ENCODE assay signal across 20 cellular contexts in the genomic region with DNA sequence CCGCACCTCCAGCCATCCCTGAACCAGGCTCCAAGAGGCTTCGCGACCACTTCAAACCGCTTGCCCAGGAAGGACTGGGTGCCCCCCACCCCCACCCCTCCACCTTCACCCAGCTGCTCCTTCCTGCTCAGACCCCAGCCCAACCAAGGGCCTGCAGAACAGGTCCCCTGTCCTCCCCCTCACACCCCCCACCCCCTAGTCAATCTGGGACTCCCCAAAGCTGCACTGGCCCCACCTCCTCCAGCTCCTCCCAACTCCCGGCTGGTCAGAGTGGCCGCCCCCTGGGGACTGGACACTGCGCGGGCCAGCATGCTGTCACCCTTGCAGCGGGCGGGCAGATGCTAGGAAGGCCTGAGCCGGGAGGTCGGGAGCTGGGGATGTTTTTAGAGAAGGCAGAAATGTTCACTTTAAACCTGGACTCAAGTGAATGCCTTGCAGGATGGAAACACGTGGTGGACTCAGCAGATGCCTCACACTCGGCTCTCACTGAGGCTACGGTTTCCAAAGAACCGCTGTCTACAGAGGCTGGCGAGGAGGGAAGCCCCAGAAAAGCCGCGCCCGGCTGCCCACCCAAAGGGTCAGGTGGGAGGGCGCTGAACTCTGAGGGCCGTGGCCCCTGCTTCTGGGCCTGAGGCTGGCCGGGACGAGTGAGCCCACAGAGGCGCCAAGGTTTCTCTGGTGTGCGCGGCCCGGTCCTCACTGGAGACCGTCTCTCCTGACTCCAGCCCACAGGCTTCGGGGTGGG. TPM values are rescaled to one million over a fixed set of nuclear protein-coding genes. Genes with fewer than 3 reads are reported as not detected.
DNase-seq lines count a peak whose midpoint lies in the region; ATAC-seq, FAIRE-seq and TF ChIP-seq lines count a peak whose summit lies in the region.
"Had no signal": no experiment of that assay in that cellular context is flagged by ENCODE, and none has a peak within 500 bp of the region (broad histone marks: within the 10 kb centered on the region; RNA-seq: fewer than 3 reads in every experiment).

No MANE protein-coding gene starts in this region.

- H3K4me3 ChIP-seq in A549 (no peak overlapping the region), Panc1 (ENCODE audit: low read depth in 2 of 2, low read length in 2 of 2) (no peak overlapping the region)
- H3K4me3 ChIP-seq: ascending aorta, esophagus muscularis mucosa, gastrocnemius medialis, SJSA1 had no signal

- CTCF ChIA-PET in A549 (lab: Yijun Ruan, JAX) (interaction anchor here (0.7 to 1.5 kb wide), 2 partner anchors 9 to 13 kb away, joined by 3 to 5 read pairs; no protein-coding TSS in a partner anchor), Panc1 (lab: Charles Lee) (no interaction called here)

- no peak for FAIRE-seq in A549 (lab: Jason Lieb, UNC)
- FAIRE-seq: GM18507 had no signal

- H3K9me3 ChIP-seq in A549 = no peaks in the 10 kb centered on the region
- no peaks in the 10 kb centered on the region for H3K9me3 ChIP-seq in Panc1 (ENCODE audit: control insufficient read depth, insufficient read depth, low read depth, low read length)
- H3K9me3 ChIP-seq: ascending aorta, esophagus muscularis mucosa, gastrocnemius medialis, SJSA1 had no signal

- H3K4me1 ChIP-seq in A549 (no peaks in the 10 kb centered on the region), Panc1 (ENCODE audit: control insufficient read depth, insufficient read depth, low read length) (peaks cover 4% of the 10 kb centered on the region)
- H3K4me1 ChIP-seq: ascending aorta, gastrocnemius medialis, SJSA1 had no signal

- H3K36me3 ChIP-seq in Panc1 (ENCODE audit: control insufficient read depth, insufficient read depth, low read length) = no peaks in the 10 kb centered on the region; the same call in 1 of the 2 replicates

- 87% methylated on average over 20 of the region's 30 CpGs for WGBS in A549 (ENCODE audit: missing lambda C conversion rate)

- H3K27ac ChIP-seq in A549 (no peak overlapping the region), Panc1 (ENCODE audit: low read length) (no peak overlapping the region)
- H3K27ac ChIP-seq: ascending aorta, gastrocnemius medialis, SJSA1 had no signal

- TF ChIP-seq CTCF in A549 (IDR thresholded peaks at IDR 0.05) = no peak
- no peak for TF ChIP-seq CTCF in Panc1 (IDR thresholded peaks at IDR 0.05)

- H3K27me3 ChIP-seq in Panc1 (ENCODE audit: control insufficient read depth, insufficient read depth, low read length) = no peaks in the 10 kb centered on the region
- H3K27me3 ChIP-seq: ascending aorta, esophagus muscularis mucosa, gastrocnemius medialis, SJSA1 had no signal

- intact Hi-C loops in Panc1 (cut with micrococcal nuclease; ENCODE audit: unreplicated experiment) = loop anchor here (10.0 kb wide), 1 partner anchor 97 kb away; the partner anchor contains the start of gene DUS3L

- DNase-seq in A549 (ENCODE audit: low read depth in 1 of 2, low spot score in 1 of 2) (no peak), ELR (ENCODE audit: low read depth) (peak; percentile 36), Panc1 (ENCODE audit: low read depth, low spot score) (no peak), iPS-NIHi11 (ENCODE audit: low spot score) (peak; percentile 37), NCI-H510A treated with DMSO at 0.1 percent for 48 hours (lab: John Stamatoyannopoulos, UW) (no peak), HuH-7 (ENCODE audit: low spot score) (no peak)
- no peak for DNase-seq in activated T-cell treated with anti-CD3 and anti-CD28 coated beads, Interleukin-2, amount 50 U/mL, for 1 hour
- DNase-seq: activated CD8-positive, alpha-beta T cell treated with anti-CD3 and anti-CD28 coated beads for 36 hours; CD8-positive, alpha-beta T cell; effector CD4-positive, alpha-beta T cell; gastrocnemius medialis; mesendoderm; naive thymus-derived CD4-positive, alpha-beta T cell; NCI-H1417 treated with DMSO at 0.1 percent for 48 hours; NCI-H2171 treated with DMSO at 0.1 percent for 48 hours had no signal

- no TSS peak for BruUV-seq in Panc1 (replicated peaks; lab: Mats Ljungman, UMichigan)

- no peak overlapping the region for H3K4me2 ChIP-seq in A549

- no peak for TF ChIP-seq RAD21 in A549 (conservative IDR thresholded peaks at IDR 0.05 in 1 of 2, IDR thresholded peaks at IDR 0.05 in 1 of 2)

- POLR2A ChIA-PET in A549 (lab: Yijun Ruan, JAX) (interaction anchor here (1.2 to 1.3 kb wide), 2 partner anchors 8 to 10 kb away, joined by 3 read pairs; no protein-coding TSS in a partner anchor), Panc1 (lab: Charles Lee) (interaction anchor here (0.5 to 0.6 kb wide), 2 partner anchors 18 to 22 kb away, joined by 3 to 12 read pairs; partner anchors contain the start of gene LONP1)

- TF ChIP-seq EP300 in A549 (IDR thresholded peaks at IDR 0.05) = no peak

- ATAC-seq in A549 = peak; percentile 6 to 7; a peak in 3 of 6 replicates
- peak; percentile 23; the same call in 1 of the 2 replicates for ATAC-seq in Panc1
- ATAC-seq: activated CD8-positive, alpha-beta T cell treated with anti-CD3 and anti-CD28 coated beads for 36 hours; CD8-positive, alpha-beta T cell; gastrocnemius medialis; naive thymus-derived CD4-positive, alpha-beta T cell had no signal

- no peak for TF ChIP-seq POLR2A in A549 (IDR thresholded peaks at IDR 0.05; ENCODE audit: low read length)

- in situ Hi-C loops in Panc1 (cut with HindIII; ENCODE audit: low pct_unique_long_range_greater_than_20kb, low sequenced_read_pairs) = no loop called here

TF ChIP-seq in A549, 52 proteins besides CTCF, POLR2A, EP300 and RAD21 (continues in another document):
- no peak for TF ChIP-seq MAFK (IDR thresholded peaks at IDR 0.05; ENCODE audit: partially characterized antibody)
- TF ChIP-seq, protein P1, sequence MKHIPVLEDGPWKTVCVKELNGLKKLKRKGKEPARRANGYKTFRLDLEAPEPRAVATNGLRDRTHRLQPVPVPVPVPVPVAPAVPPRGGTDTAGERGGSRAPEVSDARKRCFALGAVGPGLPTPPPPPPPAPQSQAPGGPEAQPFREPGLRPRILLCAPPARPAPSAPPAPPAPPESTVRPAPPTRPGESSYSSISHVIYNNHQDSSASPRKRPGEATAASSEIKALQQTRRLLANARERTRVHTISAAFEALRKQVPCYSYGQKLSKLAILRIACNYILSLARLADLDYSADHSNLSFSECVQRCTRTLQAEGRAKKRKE (CRISPR knock-in tag; IDR thresholded peaks at IDR 0.05; ENCODE audit: low read depth) = no peak
- no peak for TF ChIP-seq FOXS1 (CRISPR knock-in tag; IDR thresholded peaks at IDR 0.05)
- TF ChIP-seq POLR2AphosphoS2 (conservative IDR thresholded peaks at IDR 0.05; ENCODE audit: low read length) = no peak
- no peak for TF ChIP-seq HOXB13 (CRISPR knock-in tag; IDR thresholded peaks at IDR 0.05; ENCODE audit: low read depth)
- TF ChIP-seq RNF2 (IDR thresholded peaks at IDR 0.05; ENCODE audit: borderline replicate concordance, low read depth) = no peak
- TF ChIP-seq CBX2 (IDR thresholded peaks at IDR 0.05; ENCODE audit: borderline replicate concordance, low read depth) = no peak
- TF ChIP-seq MYC (IDR thresholded peaks at IDR 0.05; ENCODE audit: borderline replicate concordance, low read length) = no peak
- TF ChIP-seq RARB (CRISPR knock-in tag; IDR thresholded peaks at IDR 0.05) = no peak
- no peak for TF ChIP-seq CHD2 (IDR thresholded peaks at IDR 0.05; ENCODE audit: low read length, partially characterized antibody)
- no peak for TF ChIP-seq HDAC2 (IDR thresholded peaks at IDR 0.05)
- TF ChIP-seq ZNF302 (CRISPR knock-in tag; IDR thresholded peaks at IDR 0.05) = no peak

RNA-seq across cellular contexts. Expression of gene RPL36, which starts 8.0 kb away (rescaled TPM):
- 329 and 368 TPM in 2 replicates for polyA plus RNA-seq in A549 (2011; rRNA removed)
- polyA plus RNA-seq in A549 (2012; cell fraction: cytosol; rRNA removed) = 807 and 852 TPM in 2 replicates
- 274 and 372 TPM in 2 replicates for polyA plus RNA-seq in A549 (2012; cell fraction: nucleus; rRNA removed)
- polyA plus RNA-seq in A549 (2017; fragmentation: RNase III; extraction: RNeasy Plus Mini Kit Qiagen cat#74134 plus additional on column Dnase treatment) = 1,385 to 1,590 TPM (median 1,396 TPM) in 3 replicates
- polyA minus RNA-seq in A549 (2011; rRNA and poly(A)+ RNA removed) = 160 and 210 TPM in 2 replicates
- 465 TPM for total RNA-seq in Panc1 (2021; ENCODE audit: unreplicated experiment)
- polyA plus RNA-seq in Panc1 (2012; ENCODE audit: insufficient read length) = 1,138 TPM

RNA-seq across cellular contexts. Expression of gene HSD11B1L, which starts 17.2 kb away (rescaled TPM):
- 2.5 and 2.8 TPM in 2 replicates for polyA plus RNA-seq in A549 (2011; rRNA removed)
- polyA plus RNA-seq in A549 (2012; cell fraction: cytosol; rRNA removed) = 3.9 and 5.9 TPM in 2 replicates
- 6.4 and 7.5 TPM in 2 replicates for polyA plus RNA-seq in A549 (2012; cell fraction: nucleus; rRNA removed)
- polyA plus RNA-seq in A549 (2017; fragmentation: RNase III; extraction: RNeasy Plus Mini Kit Qiagen cat#74134 plus additional on column Dnase treatment) = 2.7 to 4.8 TPM (median 4.8 TPM) in 3 replicates
- 0.87 and 1.2 TPM in 2 replicates for polyA minus RNA-seq in A549 (2011; rRNA and poly(A)+ RNA removed)
- total RNA-seq in Panc1 (2021; ENCODE audit: unreplicated experiment) = 6.0 TPM
- polyA plus RNA-seq in Panc1 (2012; ENCODE audit: insufficient read length) = 15.9 TPM

RNA-seq across cellular contexts. Expression of gene MICOS13, which starts 17.7 kb away (rescaled TPM):
- polyA plus RNA-seq in A549 (2011; rRNA removed) (19.1 and 20.5 TPM in 2 replicates), A549 (2017; fragmentation: RNase III; extraction: RNeasy Plus Mini Kit Qiagen cat#74134 plus additional on column Dnase treatment) (43.1 to 48.8 TPM (median 48.6 TPM) in 3 replicates)
- 60.3 and 75.4 TPM in 2 replicates for polyA plus RNA-seq in A549 (2012; cell fraction: cytosol; rRNA removed)
- polyA plus RNA-seq in A549 (2012; cell fraction: nucleus; rRNA removed) = 50.4 and 61.7 TPM in 2 replicates
- 9.2 and 11.4 TPM in 2 replicates for polyA minus RNA-seq in A549 (2011; rRNA and poly(A)+ RNA removed)
- 93.5 TPM for total RNA-seq in Panc1 (2021; ENCODE audit: unreplicated experiment)
- polyA plus RNA-seq in Panc1 (2012; ENCODE audit: insufficient read length) = 148 TPM

RNA-seq across cellular contexts. Expression of gene LONP1, which starts 21.9 kb away (rescaled TPM):
- 41.2 and 42.7 TPM in 2 replicates for polyA plus RNA-seq in A549 (2011; rRNA removed)
- 114 and 121 TPM in 2 replicates for polyA plus RNA-seq in A549 (2012; cell fraction: cytosol; rRNA removed)
- polyA plus RNA-seq in A549 (2012; cell fraction: nucleus; rRNA removed) = 211 and 254 TPM in 2 replicates
- polyA plus RNA-seq in A549 (2017; fragmentation: RNase III; extraction: RNeasy Plus Mini Kit Qiagen cat#74134 plus additional on column Dnase treatment) = 65.2 to 68.9 TPM (median 66.4 TPM) in 3 replicates
- 46.2 and 54.9 TPM in 2 replicates for polyA minus RNA-seq in A549 (2011; rRNA and poly(A)+ RNA removed)
- 93.0 TPM for total RNA-seq in Panc1 (2021; ENCODE audit: unreplicated experiment)
- polyA plus RNA-seq in Panc1 (2012; ENCODE audit: insufficient read length) = 250 TPM

RNA-seq across cellular contexts. Expression of gene CATSPERD, which starts 22.4 kb away (rescaled TPM):
- 0.03 TPM in 1 of 2 replicates, not detected in the other for polyA plus RNA-seq in A549 (2011; rRNA removed)
- not detected in 2 replicates for polyA plus RNA-seq in A549 (2012; cell fraction: cytosol; rRNA removed)
- not detected in 2 replicates for polyA plus RNA-seq in A549 (2012; cell fraction: nucleus; rRNA removed)
- 0.17 TPM in 1 of 3 replicates, not detected in the others for polyA plus RNA-seq in A549 (2017; fragmentation: RNase III; extraction: RNeasy Plus Mini Kit Qiagen cat#74134 plus additional on column Dnase treatment)
- polyA minus RNA-seq in A549 (2011; rRNA and poly(A)+ RNA removed) = 0.08 TPM in 1 of 2 replicates, not detected in the other
- total RNA-seq in Panc1 (2021; ENCODE audit: unreplicated experiment) = 0.08 TPM
- polyA plus RNA-seq in Panc1 (2012; ENCODE audit: insufficient read length) = not detected
- total RNA-seq: activated CD8-positive, alpha-beta T cell treated with anti-CD3 and anti-CD28 coated beads for 36 hours; ascending aorta; CD8-positive, alpha-beta T cell; gastrocnemius medialis; M059J; SJSA1 had no signal
- polyA plus RNA-seq: naive thymus-derived CD4-positive, alpha-beta T cell had no signal

Comparison
In these comparisons a context has a peak if more than half of its experiments do, and no peak if none do; other contexts are left out.
1. DNase-seq: peak in ELR (single experiment) and iPS-NIHi11 (single experiment); none in A549 (0 of 2), Panc1 (single experiment), NCI-H510A treated with DMSO at 0.1 percent for 48 hours (single experiment), activated T-cell treated with anti-CD3 and anti-CD28 coated beads, Interleukin-2, amount 50 U/mL, for 1 hour (single experiment) and HuH-7 (single experiment).